ENCODE assay signal across 6 cellular contexts in the genomic region with DNA sequence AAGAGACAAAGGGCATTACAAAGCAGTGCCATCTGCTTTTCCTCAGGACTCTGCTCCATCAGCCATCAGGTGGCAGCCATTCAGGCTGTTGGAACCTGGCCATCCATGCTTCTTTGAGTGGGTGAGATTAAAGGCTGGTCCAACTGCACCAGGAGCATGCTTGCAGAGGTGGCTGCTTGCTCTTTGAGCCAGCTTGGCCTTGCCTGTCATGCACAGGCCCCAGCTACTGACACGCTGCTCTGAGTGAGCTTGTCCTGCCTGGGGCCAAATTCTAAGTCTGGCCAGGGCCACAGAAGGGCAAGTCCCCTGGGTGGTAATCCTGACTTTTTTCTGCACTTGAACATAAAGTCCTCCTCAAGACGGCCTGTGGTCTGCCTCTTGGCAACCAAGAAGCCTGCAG. TPM values are rescaled to one million over a fixed set of nuclear protein-coding genes. Genes with fewer than 3 reads are reported as not detected.
"Had no signal": no experiment of that assay in that cellular context is flagged by ENCODE, and none has a peak within 500 bp of the region (broad histone marks: within the 10 kb centered on the region; RNA-seq: fewer than 3 reads in every experiment).

No MANE protein-coding gene starts in this region.

RNA-seq across cellular contexts. Expression of gene POTEB3, which starts 43.1 kb away (rescaled TPM):
- total RNA-seq: HepG2, HT-29, HT1080, IMR-90, K562 had no signal
- polyA plus RNA-seq: HepG2, IgD-negative memory B cell, IMR-90, K562 had no signal
